8 cellular contexts compared by ENCODE assay signal in genomic region chr15:35545825-35546580, GRCh38. TPM values are rescaled to one million over a fixed set of nuclear protein-coding genes. Genes with fewer than 3 reads are reported as not detected.
DNase-seq lines count a peak whose midpoint lies in the region; FAIRE-seq and TF ChIP-seq lines count a peak whose summit lies in the region.

DPH6 (minus strand) TSS chr15:35546165; CDS start chr15:35546141, 24 bp downstream.

- H3K27me3 ChIP-seq in SJSA1 (replicated peaks) (no peaks in the 10 kb centered on the region), suprapubic skin (no peaks in the 10 kb centered on the region)

- TF ChIP-seq POLR2A in H54 (IDR thresholded peaks at IDR 0.05; ENCODE audit: low read depth, low read length): peak; percentile 65
- TF ChIP-seq POLR2A in suprapubic skin (IDR thresholded peaks at IDR 0.05): peak in 1 of 2 donors; percentile 47

- H3K4me1 ChIP-seq in SJSA1 (replicated peaks): peaks cover 5% of the 10 kb centered on the region
- peaks cover 20% of the 10 kb centered on the region for H3K4me1 ChIP-seq in suprapubic skin

- peak within 1 kb of the TSS; percentile 76 for H3K4me3 ChIP-seq in SJSA1
- H3K4me3 ChIP-seq in suprapubic skin: peak within 1 kb of the TSS; percentile 71

- H3K27ac ChIP-seq in SJSA1: peak within 1 kb of the TSS; percentile 99
- H3K27ac ChIP-seq in suprapubic skin: peak within 1 kb of the TSS; percentile 97

- DNase-seq in H54 (ENCODE audit: insufficient read length, low spot score): peak; percentile 67
- DNase-seq in LoVo (ENCODE audit: low spot score): peak; percentile 87
- peak; percentile 86 to 98 for DNase-seq in SJSA1 (ENCODE audit: low read depth in 1 of 2, low spot score in 2 of 2)
- peak; percentile 88 for DNase-seq in activated naive CD4-positive, alpha-beta T cell treated with Interleukin-2 at 50 U/mL for 16 hours
- peak; percentile 78 for DNase-seq in germinal center (ENCODE audit: low spot score)
- DNase-seq in occipital lobe (lab: John Stamatoyannopoulos, UW): peak; percentile 75
- DNase-seq in suprapubic skin (ENCODE audit: low spot score in 2 of 2): peak; percentile 89 to 90

- H3K9me3 ChIP-seq in SJSA1 (replicated peaks) (no peaks in the 10 kb centered on the region), suprapubic skin (no peaks in the 10 kb centered on the region)

- WGBS in suprapubic skin: 0% methylated on average over 13 of the region's 69 CpGs

- H3K36me3 ChIP-seq in SJSA1 (peaks cover 8% of the 10 kb centered on the region; the same call in 1 of the 2 replicates), suprapubic skin (no peaks in the 10 kb centered on the region)

- TF ChIP-seq CTCF in suprapubic skin (IDR thresholded peaks at IDR 0.05): peak in 1 of 2 donors; percentile 7

- no peak for TF ChIP-seq EP300 in suprapubic skin (IDR thresholded peaks at IDR 0.05)

- FAIRE-seq in G401.6 (lab: Jason Lieb, UNC): peak; percentile 52
- peak; percentile 41 for FAIRE-seq in H54 (lab: Jason Lieb, UNC)

RNA-seq across cellular contexts. Expression of gene DPH6, which starts in this region (rescaled TPM):
- total RNA-seq in SJSA1 (2014; rRNA removed; shearing (Covaris generic)): 22.1 and 53.4 TPM in 2 replicates
- total RNA-seq in occipital lobe: 12.9 TPM
- total RNA-seq in suprapubic skin: 10 to 100 TPM; 12.5 to 50.0 (median 19.0) TPM

Comparison
In these comparisons a context has a peak if more than half of its experiments do, and no peak if none do; other contexts are left out.
1. Peak in every context shown above with its lines: DNase-seq, H3K4me3 ChIP-seq and H3K27ac ChIP-seq.